8 cellular contexts compared by ENCODE assay signal in genomic region chr13:60396783-60397692, GRCh38. TPM values are rescaled to one million over a fixed set of nuclear protein-coding genes. Genes with fewer than 3 reads are reported as not detected.
DNase-seq lines count a peak whose midpoint lies in the region; ATAC-seq and TF ChIP-seq lines count a peak whose summit lies in the region.

Gene TDRD3, plus strand, starts transcription at chr13:60397220. Its CDS starts 145 bp downstream, at chr13:60397365.

- H3K4me3 Mint-ChIP-seq in CD4-positive, CD25-positive, alpha-beta regulatory T cell, result peak within 1 kb of the TSS; percentile 96 to 100 (median 97)

- no peaks in the 10 kb centered on the region for H3K36me3 ChIP-seq in CD4-positive, CD25-positive, alpha-beta regulatory T cell (ENCODE audit: control insufficient read depth, insufficient read depth, low read length)
- H3K36me3 ChIP-seq in right lobe of liver, result no peaks in the 10 kb centered on the region

- TF ChIP-seq CTCF in right lobe of liver (IDR thresholded peaks at IDR 0.05), result peak; percentile 76 to 79 (median 78)

- no peaks in the 10 kb centered on the region for H3K9me3 Mint-ChIP-seq in CD4-positive, CD25-positive, alpha-beta regulatory T cell

- peak; percentile 70 to 74 for ATAC-seq in CD4-positive, CD25-positive, alpha-beta regulatory T cell (ENCODE audit: low read depth in 2 of 2)
- peak; percentile 54 for ATAC-seq in GM19351 (IDR thresholded peaks at IDR 0.05; ENCODE audit: unreplicated experiment)
- ATAC-seq in HG03520 (IDR thresholded peaks at IDR 0.05; ENCODE audit: unreplicated experiment), result peak; percentile 57
- peak; percentile 79 to 86 (median 82) for ATAC-seq in right lobe of liver

- peak within 1 kb of the TSS; percentile 94 for H3K4me3 ChIP-seq in CD4-positive, CD25-positive, alpha-beta regulatory T cell (ENCODE audit: low read depth, low read length)
- peak within 1 kb of the TSS; percentile 67 to 81 (median 72) for H3K4me3 ChIP-seq in right lobe of liver

- H3K27me3 ChIP-seq in CD4-positive, CD25-positive, alpha-beta regulatory T cell (ENCODE audit: control insufficient read depth, insufficient read depth, low read length), result no peaks in the 10 kb centered on the region
- H3K27me3 ChIP-seq in right lobe of liver, result no peaks in the 10 kb centered on the region

- H3K4me1 Mint-ChIP-seq in CD4-positive, CD25-positive, alpha-beta regulatory T cell, result peaks cover 12 to 42% (median 33%) of the 10 kb centered on the region in 4 donors

- peak; percentile 46 for TF ChIP-seq POLR2A in right lobe of liver (IDR thresholded peaks at IDR 0.05)

- no peaks in the 10 kb centered on the region for H3K36me3 Mint-ChIP-seq in CD4-positive, CD25-positive, alpha-beta regulatory T cell

- no peaks in the 10 kb centered on the region for H3K9me3 ChIP-seq in CD4-positive, CD25-positive, alpha-beta regulatory T cell (ENCODE audit: control insufficient read depth in 2 of 2, low read length in 2 of 2)
- no peaks in the 10 kb centered on the region for H3K9me3 ChIP-seq in right lobe of liver

- peaks cover 26% of the 10 kb centered on the region for H3K4me1 ChIP-seq in CD4-positive, CD25-positive, alpha-beta regulatory T cell (ENCODE audit: control insufficient read depth, insufficient read depth, low read length, poor library complexity, severe bottlenecking)
- peaks cover 0 to 9% (median 4%) of the 10 kb centered on the region in 4 donors for H3K4me1 ChIP-seq in right lobe of liver

- peaks cover 12% of the 10 kb centered on the region for H3K27me3 Mint-ChIP-seq in CD4-positive, CD25-positive, alpha-beta regulatory T cell

- H3K27ac ChIP-seq in CD4-positive, CD25-positive, alpha-beta regulatory T cell (ENCODE audit: insufficient read depth, low read length, poor library complexity, severe bottlenecking), result peak within 1 kb of the TSS; percentile 87
- peak within 1 kb of the TSS; percentile 92 to 93 (median 92) for H3K27ac ChIP-seq in right lobe of liver

- intact Hi-C loops in right lobe of liver (cut with DNase I), result no loop called here

- WGBS in right lobe of liver (ENCODE audit: insufficient coverage, low coverage, low lambda C conversion rate, missing lambda C conversion rate), result 0% methylated on average over 18 of the region's 82 CpGs

- peak; percentile 68 to 92 (median 85) for DNase-seq in CD4-positive, CD25-positive, alpha-beta regulatory T cell
- DNase-seq in NCI-H748 (lab: John Stamatoyannopoulos, UW; ENCODE audit: unreplicated experiment) (peak; percentile 94), dermis microvascular lymphatic vessel endothelial cell (ENCODE audit: low read depth in 2 of 2) (peak; percentile 75 to 90), right lobe of liver (peak; percentile 85 to 91 (median 90))
- peak; percentile 79 to 80 for DNase-seq in activated CD4-positive, alpha-beta T cell treated with anti-CD3 and anti-CD28 coated beads, Interleukin-2, amount 50 U/mL, for 48 hours
- DNase-seq in stimulated activated CD4-positive, alpha-beta T cell treated with anti-CD3 and anti-CD28 coated beads, Interleukin-4, amount 100 ng/mL, for 4 hours, result peak; percentile 75 to 80

- H3K27ac Mint-ChIP-seq in CD4-positive, CD25-positive, alpha-beta regulatory T cell, result peak within 1 kb of the TSS; percentile 98 to 99 (median 98)

RNA-seq across cellular contexts. Expression of gene TDRD3, which starts in this region (rescaled TPM):
- total RNA-seq in CD4-positive, CD25-positive, alpha-beta regulatory T cell, result 29.8 TPM
- polyA plus RNA-seq in CD4-positive, CD25-positive, alpha-beta regulatory T cell, result 10 to 100 TPM in 2 of 4 donors, 1 to 10 TPM in 2; 9.0 to 10.2 (median 9.9) TPM
- total RNA-seq in dermis microvascular lymphatic vessel endothelial cell, result 8.1 and 8.2 TPM in 2 replicates
- total RNA-seq in right lobe of liver, result 10 to 100 TPM in 5 of 6 experiments, 1 to 10 TPM in 1; 9.6 to 12.8 (median 11.4) TPM

Comparison
In these comparisons a context has a peak if more than half of its experiments do, and no peak if none do; other contexts are left out.
1. Peak in every context shown above with its lines: DNase-seq, ATAC-seq, H3K4me3 ChIP-seq and H3K27ac ChIP-seq.